Comparison of ENCODE assay signal across 25 cellular contexts in the genomic region with DNA sequence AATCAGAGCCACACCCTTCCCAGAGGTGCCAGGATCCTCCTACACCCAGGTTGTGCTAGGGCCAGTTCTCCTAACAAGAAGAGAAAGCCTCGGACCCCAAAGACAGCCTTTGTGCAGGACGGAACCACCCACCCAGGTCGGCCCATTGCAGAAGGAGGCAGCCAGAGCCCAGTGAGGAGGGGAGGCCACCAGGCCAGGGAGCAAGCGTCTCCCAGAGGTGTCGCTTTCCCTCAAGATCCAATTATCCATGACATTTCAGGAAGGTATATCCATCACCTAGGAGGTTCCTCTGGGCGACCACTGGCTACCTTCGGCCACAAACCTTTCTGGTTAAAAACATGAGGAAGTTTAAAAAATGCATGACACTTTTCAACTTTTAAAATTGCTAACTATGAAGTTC.
DNase-seq lines count a peak whose midpoint lies in the region; ATAC-seq, FAIRE-seq and TF ChIP-seq lines count a peak whose summit lies in the region.
"Had no signal": no experiment of that assay in that cellular context is flagged by ENCODE, and none has a peak within 500 bp of the region (broad histone marks: within the 10 kb centered on the region; RNA-seq: fewer than 3 reads in every experiment).

No MANE protein-coding gene starts in this region.

- no peak overlapping the region for H2AFZ ChIP-seq in neural progenitor cell (replicated peaks)

- TF ChIP-seq EP300 in A549 (IDR thresholded peaks at IDR 0.05): no peak
- no peak for TF ChIP-seq EP300 in esophagus muscularis mucosa (IDR thresholded peaks at IDR 0.05)

- H3K36me3 Mint-ChIP-seq in activated CD4-positive, alpha-beta T cell treated with anti-CD3 and anti-CD28 coated beads, Interleukin-2, amount 10 ng/mL, durations not matched to agents 24 days and 14 days (ENCODE audit: low read depth): no peaks in the 10 kb centered on the region
- H3K36me3 Mint-ChIP-seq in neural progenitor cell: peaks cover 2% of the 10 kb centered on the region
- H3K36me3 Mint-ChIP-seq: CD14-positive monocyte; CD4-positive, alpha-beta memory T cell; CD4-positive, CD25-positive, alpha-beta regulatory T cell; CD8-positive, alpha-beta memory T cell had no signal

- TF ChIP-seq RAD21 in A549 (conservative IDR thresholded peaks at IDR 0.05 in 1 of 2, IDR thresholded peaks at IDR 0.05 in 1 of 2): no peak

- no peaks in the 10 kb centered on the region for H3K79me2 ChIP-seq in neural progenitor cell (ENCODE audit: low read depth)

- peaks cover 11% of the 10 kb centered on the region for H3K4me1 ChIP-seq in A549
- no peaks in the 10 kb centered on the region for H3K4me1 ChIP-seq in HEK293 (ENCODE audit: control insufficient read depth, insufficient read depth, low read length)
- no peaks in the 10 kb centered on the region for H3K4me1 ChIP-seq in esophagus muscularis mucosa
- no peaks in the 10 kb centered on the region for H3K4me1 ChIP-seq in neural progenitor cell
- H3K4me1 ChIP-seq: BE2C, BLaER1 had no signal

- intact Hi-C loops in activated CD4-positive, alpha-beta T cell treated with anti-CD3 and anti-CD28 coated beads, Interleukin-2, amount 10 ng/mL, durations not matched to agents 24 days and 14 days (cut with micrococcal nuclease): no loop called here
- intact Hi-C loops in esophagus muscularis mucosa (cut with DNase I): no loop called here

- peak overlapping the region; percentile 64 to 89; a peak in 4 of 6 replicates for H3K27ac ChIP-seq in A549
- no peak overlapping the region for H3K27ac ChIP-seq in HEK293 (ENCODE audit: extremely low read depth, low read depth, low read length)
- no peak overlapping the region for H3K27ac ChIP-seq in esophagus muscularis mucosa (replicated peaks in 1 of 4)
- no peak overlapping the region for H3K27ac ChIP-seq in neural progenitor cell
- H3K27ac ChIP-seq: 22Rv1, BLaER1 had no signal

- no peaks in the 10 kb centered on the region for H3K36me3 ChIP-seq in HEK293 (ENCODE audit: control insufficient read depth in 2 of 2, insufficient read depth in 1 of 2, low read length in 2 of 2)
- H3K36me3 ChIP-seq in esophagus muscularis mucosa: no peaks in the 10 kb centered on the region
- no peaks in the 10 kb centered on the region for H3K36me3 ChIP-seq in neural progenitor cell
- H3K36me3 ChIP-seq: BE2C, BLaER1 had no signal

- peak; percentile 28 for DNase-seq in activated CD4-positive, alpha-beta T cell treated with anti-CD3 and anti-CD28 coated beads, Interleukin-2, amount 10 ng/mL, durations not matched to agents 24 days and 14 days
- no peak for DNase-seq in activated CD4-positive, alpha-beta T cell treated with anti-CD3 and anti-CD28 coated beads for 1 hour
- DNase-seq in A549 (ENCODE audit: low read depth in 1 of 2, low spot score in 1 of 2) (no peak), esophagus muscularis mucosa (ENCODE audit: extremely low spot score) (peak; percentile 72), G401 (ENCODE audit: low spot score) (no peak), T-helper 2 cell (no peak), neural progenitor cell (ENCODE audit: low spot score) (no peak)
- DNase-seq: CD4-positive, alpha-beta memory T cell; CD4-positive, CD25-positive, alpha-beta regulatory T cell; CD8-positive, alpha-beta memory T cell; COR-L47; DMS 273 treated with DMSO at 0.1 percent for 48 hours; DMS153; DMS79; DND-41; EL; GF-D8 had no signal

- H3K4me1 Mint-ChIP-seq in activated CD4-positive, alpha-beta T cell treated with anti-CD3 and anti-CD28 coated beads, Interleukin-2, amount 10 ng/mL, durations not matched to agents 24 days and 14 days: no peaks in the 10 kb centered on the region
- H3K4me1 Mint-ChIP-seq in neural progenitor cell: peaks cover 12% of the 10 kb centered on the region
- H3K4me1 Mint-ChIP-seq: CD4-positive, alpha-beta memory T cell; CD4-positive, CD25-positive, alpha-beta regulatory T cell; CD8-positive, alpha-beta memory T cell had no signal

- H3K4me3 Mint-ChIP-seq in activated CD4-positive, alpha-beta T cell treated with anti-CD3 and anti-CD28 coated beads, Interleukin-2, amount 10 ng/mL, durations not matched to agents 24 days and 14 days: no peak overlapping the region
- H3K4me3 Mint-ChIP-seq in neural progenitor cell: no peak overlapping the region
- H3K4me3 Mint-ChIP-seq: CD14-positive monocyte; CD4-positive, alpha-beta memory T cell; CD4-positive, CD25-positive, alpha-beta regulatory T cell; CD8-positive, alpha-beta memory T cell had no signal

- no peaks in the 10 kb centered on the region for H3F3A ChIP-seq in neural progenitor cell (ENCODE audit: low read depth)

- H3K4me2 ChIP-seq in A549 (no peak overlapping the region), neural progenitor cell (no peak overlapping the region)
- H3K4me2 ChIP-seq: BLaER1 had no signal

- no peaks in the 10 kb centered on the region for H3K9me3 Mint-ChIP-seq in activated CD4-positive, alpha-beta T cell treated with anti-CD3 and anti-CD28 coated beads, Interleukin-2, amount 10 ng/mL, durations not matched to agents 24 days and 14 days
- peaks cover 2% of the 10 kb centered on the region for H3K9me3 Mint-ChIP-seq in neural progenitor cell
- H3K9me3 Mint-ChIP-seq: CD4-positive, alpha-beta memory T cell; CD8-positive, alpha-beta memory T cell had no signal

- WGBS in A549 (ENCODE audit: missing lambda C conversion rate): 90% methylated on average over 4 of the region's 7 CpGs
- 96% methylated on average over 6 of the region's 7 CpGs for WGBS in esophagus muscularis mucosa

- ATAC-seq in A549: no peak

- TF ChIP-seq POLR2A in A549 (IDR thresholded peaks at IDR 0.05; ENCODE audit: low read length) (no peak), esophagus muscularis mucosa (IDR thresholded peaks at IDR 0.05; ENCODE audit: low read depth) (no peak)

- H3K27me3 ChIP-seq in esophagus muscularis mucosa: no peaks in the 10 kb centered on the region
- no peaks in the 10 kb centered on the region for H3K27me3 ChIP-seq in neural progenitor cell
- H3K27me3 ChIP-seq: BLaER1 had no signal

- H3K9me3 ChIP-seq in A549: no peaks in the 10 kb centered on the region
- H3K9me3 ChIP-seq in HEK293 (ENCODE audit: control insufficient read depth, insufficient read depth, low read depth, low read length): no peaks in the 10 kb centered on the region
- peaks cover 0 to 6% (median 0%) of the 10 kb centered on the region in 4 donors for H3K9me3 ChIP-seq in esophagus muscularis mucosa
- H3K9me3 ChIP-seq in neural progenitor cell (ENCODE audit: low read depth): no peaks in the 10 kb centered on the region
- H3K9me3 ChIP-seq: BE2C had no signal

- no peak overlapping the region for H3K27ac Mint-ChIP-seq in activated CD4-positive, alpha-beta T cell treated with anti-CD3 and anti-CD28 coated beads, Interleukin-2, amount 10 ng/mL, durations not matched to agents 24 days and 14 days
- no peak overlapping the region for H3K27ac Mint-ChIP-seq in neural progenitor cell
- H3K27ac Mint-ChIP-seq: CD14-positive monocyte; CD4-positive, alpha-beta memory T cell; CD4-positive, CD25-positive, alpha-beta regulatory T cell; CD8-positive, alpha-beta memory T cell had no signal

- no peak for TF ChIP-seq CTCF in A549 (IDR thresholded peaks at IDR 0.05)
- no peak for TF ChIP-seq CTCF in HEK293 (tag by site-specific recombination; IDR thresholded peaks at IDR 0.05)
- no peak for TF ChIP-seq CTCF in esophagus muscularis mucosa (IDR thresholded peaks at IDR 0.05)
- no peak for TF ChIP-seq CTCF in neural progenitor cell (IDR thresholded peaks at IDR 0.05)

- no peak for FAIRE-seq in A549 (lab: Jason Lieb, UNC)
- FAIRE-seq: G401.6, GM12891, GM19239 had no signal

- H3K9ac ChIP-seq in neural progenitor cell: no peak overlapping the region
- H3K9ac ChIP-seq: BLaER1 had no signal

- CTCF ChIA-PET in A549 (lab: Yijun Ruan, JAX): interaction anchor here (1.0 kb wide), 1 partner anchor 15 kb away, joined by 3 read pairs; no protein-coding TSS in a partner anchor
- CTCF ChIA-PET in HEK293 (lab: Yijun Ruan, JAX): interaction anchor here (0.7 kb wide), 1 partner anchor 15 kb away, joined by 3 read pairs; no protein-coding TSS in a partner anchor

- in situ Hi-C loops in G401 (cut with HindIII; ENCODE audit: low sequenced_read_pairs): no loop called here

- H3K27me3 Mint-ChIP-seq in activated CD4-positive, alpha-beta T cell treated with anti-CD3 and anti-CD28 coated beads, Interleukin-2, amount 10 ng/mL, durations not matched to agents 24 days and 14 days: peaks cover 3% of the 10 kb centered on the region
- no peaks in the 10 kb centered on the region for H3K27me3 Mint-ChIP-seq in neural progenitor cell (ENCODE audit: insufficient read depth, low read depth)
- H3K27me3 Mint-ChIP-seq: CD4-positive, CD25-positive, alpha-beta regulatory T cell had no signal

- H4K20me1 ChIP-seq in neural progenitor cell (ENCODE audit: low read depth): no peaks in the 10 kb centered on the region
- H4K20me1 ChIP-seq: BLaER1 had no signal

- no peak overlapping the region for H3K4me3 ChIP-seq in A549
- H3K4me3 ChIP-seq in HEK293 (ENCODE audit: low read depth, low read length): no peak overlapping the region
- no peak overlapping the region for H3K4me3 ChIP-seq in esophagus muscularis mucosa
- no peak overlapping the region for H3K4me3 ChIP-seq in neural progenitor cell
- H3K4me3 ChIP-seq: BLaER1 had no signal

- POLR2A ChIA-PET in A549 (lab: Yijun Ruan, JAX): no interaction called here
- POLR2A ChIA-PET in HEK293 (lab: Yijun Ruan, JAX): no interaction called here

TF ChIP-seq in A549, 52 proteins besides CTCF, POLR2A, EP300 and RAD21 (continues in another document):
- no peak for TF ChIP-seq USF2 (IDR thresholded peaks at IDR 0.05)

TF ChIP-seq in HEK293, 187 proteins besides CTCF, POLR2A, EP300 and RAD21:
- TF ChIP-seq EGR2 (tag by site-specific recombination; IDR thresholded peaks at IDR 0.05; ENCODE audit: low read depth) (no peak), ZNF626 (tag by site-specific recombination; IDR thresholded peaks at IDR 0.05) (no peak), SETDB1 (IDR thresholded peaks at IDR 0.05; ENCODE audit: insufficient read length, low read length) (peak; percentile 68)

Comparison
In these comparisons a context has a peak if more than half of its experiments do, and no peak if none do; other contexts are left out.
1. DNase-seq: peak in activated CD4-positive, alpha-beta T cell treated with anti-CD3 and anti-CD28 coated beads, Interleukin-2, amount 10 ng/mL, durations not matched to agents 24 days and 14 days (single experiment) and esophagus muscularis mucosa (single experiment); none in activated CD4-positive, alpha-beta T cell treated with anti-CD3 and anti-CD28 coated beads for 1 hour (single experiment), A549 (0 of 2), G401 (single experiment), T-helper 2 cell (0 of 5) and neural progenitor cell (single experiment).
2. H3K27ac ChIP-seq: peak in A549 (2 of 2); none in HEK293 (single experiment), esophagus muscularis mucosa (0 of 4) and neural progenitor cell (single experiment).